In genomic region chr1:25955553-25955952, GRCh38 we compare ENCODE assay signal across 20 cellular contexts.
"Had no signal": no experiment of that assay in that cellular context is flagged by ENCODE, and none has a peak within 500 bp of the region (broad histone marks: within the 10 kb centered on the region; RNA-seq: fewer than 3 reads in every experiment).

No MANE protein-coding gene starts in this region.

- H3K27me3 Mint-ChIP-seq: IgD-negative memory B cell had no signal

- DNase-seq: KBM-7, MG63, NCI-H1092, NCI-H1105 treated with DMSO at 0.1 percent for 48 hours, NCI-H1417 treated with DMSO at 0.1 percent for 48 hours, NCI-H187, NCI-H2029, NCI-H2081 treated with DMSO at 0.1 percent for 48 hours, NCI-H2171, NCI-H226, NCI-H446, NCI-H510A, NCI-H524 treated with DMSO at 0.1 percent for 48 hours, NCI-H69, NCI-H774, Right ventricle myocardium superior, RPMI8226, SIG-M5, SW 1271 had no signal

- H3K4me3 Mint-ChIP-seq: IgD-negative memory B cell had no signal
